In genomic region chr4:114691865-114692264, GRCh38 we compare ENCODE assay signal across 12 cellular contexts.
DNase-seq lines count a peak whose midpoint lies in the region; ATAC-seq, FAIRE-seq and TF ChIP-seq lines count a peak whose summit lies in the region.
"Had no signal": no experiment of that assay in that cellular context is flagged by ENCODE, and none has a peak within 500 bp of the region (broad histone marks: within the 10 kb centered on the region; RNA-seq: fewer than 3 reads in every experiment).

No MANE protein-coding gene starts in this region.

- H3K9me3 Mint-ChIP-seq in activated CD4-positive, alpha-beta T cell treated with anti-CD3 and anti-CD28 coated beads, Interleukin-2, amount 10 ng/mL, durations not matched to agents 7 days and 5 days = no peaks in the 10 kb centered on the region
- H3K9me3 Mint-ChIP-seq: activated CD4-positive, alpha-beta memory T cell treated with anti-CD3 and anti-CD28 coated beads, Interleukin-2, amount 10 ng/mL, durations not matched to agents 7 days and 5 days; activated naive CD8-positive, alpha-beta T cell treated with anti-CD3 and anti-CD28 coated beads for 36 hours had no signal

- H3K9ac ChIP-seq in GM12878 (ENCODE audit: control insufficient read depth, insufficient read depth, low read length) = no peak overlapping the region

- SMC1A ChIA-PET in GM12878 (lab: Charles Lee; ENCODE audit: uncharacterized antibody, unreplicated experiment) = interaction anchor here (0.6 to 2.0 kb wide), 2 partner anchors 26 to 304 kb away, joined by 3 to 5 read pairs; no protein-coding TSS in a partner anchor

- H3K27ac ChIP-seq in GM12878 (ENCODE audit: control insufficient read depth, insufficient read depth) (no peak overlapping the region), WERI-Rb-1 (no peak overlapping the region)

- DNase-seq in GM12878 (ENCODE audit: low read depth, low spot score) (peak; percentile 13), WERI-Rb-1 (no peak), NCI-H748 treated with DMSO at 0.1 percent for 48 hours (lab: John Stamatoyannopoulos, UW) (no peak)
- DNase-seq in stimulated activated CD4-positive, alpha-beta T cell treated with anti-CD3 and anti-CD28 coated beads, Interleukin-4, amount 100 ng/mL, for 1 hour = no peak
- no peak for DNase-seq in activated CD4-positive, alpha-beta T cell treated with anti-CD3 and anti-CD28 coated beads, Interleukin-2, amount 10 ng/mL, durations not matched to agents 7 days and 5 days
- DNase-seq: activated CD4-positive, alpha-beta memory T cell treated with anti-CD3 and anti-CD28 coated beads, Interleukin-2, amount 10 ng/mL, durations not matched to agents 7 days and 5 days; activated naive CD8-positive, alpha-beta T cell treated with anti-CD3 and anti-CD28 coated beads for 36 hours; NCI-H1417 treated with DMSO at 0.1 percent for 48 hours; stimulated activated CD4-positive, alpha-beta T cell treated with anti-CD3 and anti-CD28 coated beads, Interleukin-2, amount 100 ng/mL, for 48 hours had no signal

- H3K36me3 ChIP-seq in GM12878 (ENCODE audit: control insufficient read depth in 2 of 2, insufficient read depth in 2 of 2, low read length in 1 of 2) (no peaks in the 10 kb centered on the region), WERI-Rb-1 (no peaks in the 10 kb centered on the region)

- POLR2A ChIA-PET in GM12878 (lab: Charles Lee) = no interaction called here
- POLR2A ChIA-PET in activated CD4-positive, alpha-beta T cell treated with anti-CD3 and anti-CD28 coated beads, Interleukin-2, amount 10 ng/mL, durations not matched to agents 7 days and 5 days (lab: Charles Lee) = no interaction called here

- peaks cover 4% of the 10 kb centered on the region for H3K4me1 Mint-ChIP-seq in activated CD4-positive, alpha-beta T cell treated with anti-CD3 and anti-CD28 coated beads, Interleukin-2, amount 10 ng/mL, durations not matched to agents 7 days and 5 days
- H3K4me1 Mint-ChIP-seq: activated CD4-positive, alpha-beta memory T cell treated with anti-CD3 and anti-CD28 coated beads, Interleukin-2, amount 10 ng/mL, durations not matched to agents 7 days and 5 days had no signal

- H4K20me1 ChIP-seq in GM12878 (ENCODE audit: control insufficient read depth, insufficient read depth) = no peaks in the 10 kb centered on the region

- no peaks in the 10 kb centered on the region for H3K79me2 ChIP-seq in GM12878 (ENCODE audit: control insufficient read depth, insufficient read depth, low read length)

- 38% methylated on average over 1 of the region's 1 CpG for WGBS in GM12878 (ENCODE audit: insufficient coverage, insufficient replicate concordance, low lambda C conversion rate, missing lambda C conversion rate)

- H3K4me1 ChIP-seq in GM12878 (ENCODE audit: control insufficient read depth, insufficient read depth, low read length) = peaks cover 14% of the 10 kb centered on the region

- intact Hi-C loops in GM12878 (cut with micrococcal nuclease; ENCODE audit: unreplicated experiment) = loop anchor here (1.0 to 10.0 kb wide), 3 partner anchors 306 to 737 kb away; no protein-coding TSS in a partner anchor

- no peak overlapping the region for H3K4me3 Mint-ChIP-seq in activated CD4-positive, alpha-beta T cell treated with anti-CD3 and anti-CD28 coated beads, Interleukin-2, amount 10 ng/mL, durations not matched to agents 7 days and 5 days
- H3K4me3 Mint-ChIP-seq: activated CD4-positive, alpha-beta memory T cell treated with anti-CD3 and anti-CD28 coated beads, Interleukin-2, amount 10 ng/mL, durations not matched to agents 7 days and 5 days; activated naive CD8-positive, alpha-beta T cell treated with anti-CD3 and anti-CD28 coated beads for 36 hours had no signal

- no peaks in the 10 kb centered on the region for H3K36me3 Mint-ChIP-seq in activated CD4-positive, alpha-beta T cell treated with anti-CD3 and anti-CD28 coated beads, Interleukin-2, amount 10 ng/mL, durations not matched to agents 7 days and 5 days (ENCODE audit: low read depth)
- H3K36me3 Mint-ChIP-seq: activated naive CD8-positive, alpha-beta T cell treated with anti-CD3 and anti-CD28 coated beads for 36 hours had no signal

- peak overlapping the region; percentile 67 for H2AFZ ChIP-seq in GM12878 (ENCODE audit: control insufficient read depth, low read depth, low read length)

- TF ChIP-seq POLR2A in GM12878 (IDR thresholded peaks at IDR 0.05; ENCODE audit: low read depth, low read length) = no peak

- no peak for TF ChIP-seq CTCF in GM12878 (IDR thresholded peaks at IDR 0.05 in 2 of 3, conservative IDR thresholded peaks at IDR 0.05 in 1 of 3; ENCODE audit: control insufficient read depth in 2 of 3, extremely low read depth in 1 of 3, insufficient read depth in 1 of 3, low read depth in 3 of 3, low read length in 3 of 3)
- TF ChIP-seq CTCF in WERI-Rb-1 (IDR thresholded peaks at IDR 0.05; ENCODE audit: low read depth, low read length) = no peak

- CTCF ChIA-PET in GM12878 (lab: Yijun Ruan, JAX) = interaction anchor here (1.7 to 8.6 kb wide), 2 partner anchors 303 to 307 kb away, joined by 7 to 55 read pairs; no protein-coding TSS in a partner anchor
- CTCF ChIA-PET in activated CD4-positive, alpha-beta T cell treated with anti-CD3 and anti-CD28 coated beads, Interleukin-2, amount 10 ng/mL, durations not matched to agents 7 days and 5 days (lab: Charles Lee) = no interaction called here

- no peak for TF ChIP-seq RAD21 in GM12878 (IDR thresholded peaks at IDR 0.05; ENCODE audit: insufficient read depth, low read depth, low read length)

- H3K9me3 ChIP-seq in GM12878 (replicated peaks; ENCODE audit: control insufficient read depth, insufficient read depth, low read length) (no peaks in the 10 kb centered on the region), WERI-Rb-1 (ENCODE audit: severe bottlenecking) (no peaks in the 10 kb centered on the region)

- TF ChIP-seq EP300 in GM12878 (IDR thresholded peaks at IDR 0.05; ENCODE audit: borderline replicate concordance in 1 of 2, control insufficient read depth in 1 of 2, low read depth in 2 of 2, low read length in 2 of 2) = no peak

- no peak overlapping the region for H3K27ac Mint-ChIP-seq in activated CD4-positive, alpha-beta T cell treated with anti-CD3 and anti-CD28 coated beads, Interleukin-2, amount 10 ng/mL, durations not matched to agents 7 days and 5 days
- H3K27ac Mint-ChIP-seq: activated CD4-positive, alpha-beta memory T cell treated with anti-CD3 and anti-CD28 coated beads, Interleukin-2, amount 10 ng/mL, durations not matched to agents 7 days and 5 days; activated naive CD8-positive, alpha-beta T cell treated with anti-CD3 and anti-CD28 coated beads for 36 hours had no signal

- peak overlapping the region; percentile 67; the same call in 1 of the 2 replicates for H3K4me2 ChIP-seq in GM12878 (ENCODE audit: control insufficient read depth, insufficient read depth)

- H3K27me3 ChIP-seq in GM12878 (replicated peaks in 1 of 2; ENCODE audit: control insufficient read depth in 2 of 2, insufficient read depth in 2 of 2, low read length in 1 of 2) = no peaks in the 10 kb centered on the region
- H3K27me3 ChIP-seq in WERI-Rb-1 (ENCODE audit: insufficient read depth, low read depth, severe bottlenecking) = no peaks in the 10 kb centered on the region

- RAD21 ChIA-PET in GM12878 (lab: Charles Lee; ENCODE audit: unreplicated experiment) = interaction anchor here (0.5 to 1.5 kb wide), 3 partner anchors 304 to 1283 kb away, joined by 3 to 5 read pairs (median 3); no protein-coding TSS in a partner anchor

- peak; percentile 23 for FAIRE-seq in GM12878 (lab: Jason Lieb, UNC)

- no TSS peak for BruUV-seq in GM12878 (replicated peaks; lab: Mats Ljungman, UMichigan)

- H3K4me3 ChIP-seq in GM12878 (no peak overlapping the region), WERI-Rb-1 (ENCODE audit: low read depth, low read length) (no peak overlapping the region)

- in situ Hi-C loops in GM12878 (cut with MboI) = loop anchor here (10.0 to 25.0 kb wide), 2 partner anchors 297 to 1305 kb away; no protein-coding TSS in a partner anchor

- H3K27me3 Mint-ChIP-seq in activated CD4-positive, alpha-beta T cell treated with anti-CD3 and anti-CD28 coated beads, Interleukin-2, amount 10 ng/mL, durations not matched to agents 7 days and 5 days = peaks cover 12% of the 10 kb centered on the region

- peak; percentile 88 for ATAC-seq in GM18907 (IDR thresholded peaks at IDR 0.05; ENCODE audit: unreplicated experiment)
- ATAC-seq in GM21528 (IDR thresholded peaks at IDR 0.05; ENCODE audit: low FRiP score, unreplicated experiment) = peak; percentile 91
- peak; percentile 90 for ATAC-seq in HG03066 (IDR thresholded peaks at IDR 0.05; ENCODE audit: low read depth, unreplicated experiment)
- peak; percentile 95 for ATAC-seq in GM12878

TF ChIP-seq in GM12878, 131 proteins besides CTCF, POLR2A, EP300 and RAD21:
- TF ChIP-seq TARDBP (IDR thresholded peaks at IDR 0.05; ENCODE audit: borderline replicate concordance) (no peak), BHLHE40 (IDR thresholded peaks at IDR 0.05; ENCODE audit: borderline replicate concordance in 1 of 2, low read depth in 2 of 2, low read length in 1 of 2) (peak in 1 of 2 experiments; percentile 8; a peak in 1 of 4 replicates)
TF ChIP-seq in GM12878: peak in this region for 1.
